8 cellular contexts compared by ENCODE assay signal in the genomic region with DNA sequence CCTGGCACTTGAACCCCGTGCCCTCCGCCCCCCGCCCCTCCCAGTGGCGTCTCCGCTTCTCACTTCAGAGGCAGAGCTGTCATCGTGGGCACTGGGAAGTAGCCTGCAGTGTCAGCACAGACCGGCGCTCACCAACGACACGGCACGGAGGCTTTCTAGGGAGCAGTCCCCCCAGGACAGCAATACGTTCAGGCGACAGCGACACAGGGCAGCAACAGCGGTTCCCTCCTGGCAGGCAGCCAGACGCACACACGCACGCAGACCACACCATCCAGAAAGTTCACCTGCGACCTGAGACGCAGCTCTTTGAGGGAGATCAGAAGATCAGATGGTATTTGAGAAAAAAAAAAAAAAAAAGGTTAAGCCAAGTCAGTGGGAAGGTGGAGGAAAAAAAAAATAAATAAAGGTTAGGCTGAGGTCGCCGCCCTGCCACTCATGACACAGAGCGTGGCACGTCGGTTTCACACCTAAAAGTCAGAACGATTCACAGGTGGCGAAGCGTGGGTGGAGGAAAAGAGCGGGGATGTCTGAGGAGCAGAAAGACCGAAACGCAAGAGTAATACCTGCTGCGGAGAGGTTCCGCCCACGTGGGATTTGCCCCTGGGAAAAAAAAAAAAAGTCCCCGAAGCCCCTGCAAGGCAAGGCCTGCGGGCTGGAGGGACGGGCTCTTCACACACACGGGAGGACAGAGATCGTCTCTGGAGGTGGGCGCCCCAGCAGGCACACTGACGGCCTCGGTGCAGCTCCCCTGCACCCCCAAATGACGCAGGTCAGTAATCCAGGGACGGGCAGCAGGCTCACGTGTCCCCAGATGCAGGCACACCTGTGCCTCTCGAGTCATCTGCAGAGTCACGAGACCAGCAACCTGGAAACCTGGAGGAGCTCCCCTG.
DNase-seq lines count a peak whose midpoint lies in the region; ATAC-seq lines count a peak whose summit lies in the region.

No MANE protein-coding gene starts in this region.

- no peaks in the 10 kb centered on the region for H3K36me3 ChIP-seq in CD4-positive, alpha-beta memory T cell (ENCODE audit: insufficient read depth, low read length)

- H3K27ac Mint-ChIP-seq in CD4-positive, alpha-beta memory T cell: peak overlapping the region; percentile 81 to 92 (median 89)
- peak overlapping the region; percentile 90 for H3K27ac Mint-ChIP-seq in activated naive CD8-positive, alpha-beta T cell

- peak overlapping the region; percentile 64 to 89 (median 80) for H3K4me3 Mint-ChIP-seq in CD4-positive, alpha-beta memory T cell
- peak overlapping the region; percentile 81 for H3K4me3 Mint-ChIP-seq in activated naive CD8-positive, alpha-beta T cell

- intact Hi-C loops in CD4-positive, alpha-beta memory T cell (cut with micrococcal nuclease): loop anchor here (1.0 kb wide), 1 partner anchor 9 kb away; no protein-coding TSS in a partner anchor

- no peaks in the 10 kb centered on the region for H3K27me3 ChIP-seq in CD4-positive, alpha-beta memory T cell (ENCODE audit: insufficient read depth, low read length)

- H3K36me3 Mint-ChIP-seq in CD4-positive, alpha-beta memory T cell: peaks cover 0 to 3% of the 10 kb centered on the region in 2 donors
- no peaks in the 10 kb centered on the region for H3K36me3 Mint-ChIP-seq in activated naive CD8-positive, alpha-beta T cell

- no peak overlapping the region for H3K27ac ChIP-seq in CD4-positive, alpha-beta memory T cell (ENCODE audit: low read depth, low read length)

- H3K4me1 Mint-ChIP-seq in CD4-positive, alpha-beta memory T cell: peaks cover 13 to 33% (median 18%) of the 10 kb centered on the region in 4 donors
- H3K4me1 Mint-ChIP-seq in activated naive CD8-positive, alpha-beta T cell (ENCODE audit: low read depth): peaks cover 29% of the 10 kb centered on the region

- POLR2A ChIA-PET in CD4-positive, alpha-beta memory T cell (lab: Charles Lee; ENCODE audit: partially characterized antibody): interaction anchor here (0.7 to 9.5 kb wide), 7 partner anchors 8 to 180 kb away, joined by 3 to 258 read pairs (median 3); a partner anchor contains a TSS

- H3K9me3 ChIP-seq in CD4-positive, alpha-beta memory T cell (ENCODE audit: control insufficient read depth in 1 of 2, low read length in 2 of 2): no peaks in the 10 kb centered on the region

- CTCF ChIA-PET in CD4-positive, alpha-beta memory T cell (lab: Charles Lee; ENCODE audit: partially characterized antibody): interaction anchor here (0.6 to 6.4 kb wide), 7 partner anchors 7 to 138 kb away, joined by 3 to 77 read pairs (median 5); no protein-coding TSS in a partner anchor

- DNase-seq in CD4-positive, alpha-beta memory T cell: peak; percentile 70 to 91 (median 75)
- DNase-seq in T follicular helper cell (ENCODE audit: low read depth) (peak; percentile 67), ecto neural progenitor cell (ENCODE audit: low spot score) (no peak), cerebellar cortex (ENCODE audit: low spot score) (no peak)
- peak; percentile 79 for DNase-seq in stimulated activated CD8-positive, alpha-beta memory T cell treated with anti-CD3 and anti-CD28 coated beads, Interleukin-12 subunit alpha, Interleukin-12 subunit beta, amount 100 ng/mL, for 4 hours (ENCODE audit: low read depth)

- H3K9me3 Mint-ChIP-seq in CD4-positive, alpha-beta memory T cell: no peaks in the 10 kb centered on the region
- H3K9me3 Mint-ChIP-seq in activated naive CD8-positive, alpha-beta T cell (ENCODE audit: low read depth): no peaks in the 10 kb centered on the region

- peaks cover 21% of the 10 kb centered on the region for H3K4me1 ChIP-seq in CD4-positive, alpha-beta memory T cell (ENCODE audit: insufficient read depth, low read length)

- ATAC-seq in GM21717 (IDR thresholded peaks at IDR 0.05; ENCODE audit: unreplicated experiment) (peak; percentile 32), HG03095 (IDR thresholded peaks at IDR 0.05; ENCODE audit: unreplicated experiment) (no peak)

- peak overlapping the region; percentile 23 to 43 for H3K4me3 ChIP-seq in CD4-positive, alpha-beta memory T cell (ENCODE audit: low read length in 2 of 2)

- H3K27me3 Mint-ChIP-seq in CD4-positive, alpha-beta memory T cell: peaks cover 2 to 7% of the 10 kb centered on the region in 2 donors
- H3K27me3 Mint-ChIP-seq in activated naive CD8-positive, alpha-beta T cell: no peaks in the 10 kb centered on the region

Comparison
In these comparisons a context has a peak if more than half of its experiments do, and no peak if none do; other contexts are left out.
1. DNase-seq: peak in CD4-positive, alpha-beta memory T cell (5 of 5), T follicular helper cell (single experiment) and stimulated activated CD8-positive, alpha-beta memory T cell treated with anti-CD3 and anti-CD28 coated beads, Interleukin-12 subunit alpha, Interleukin-12 subunit beta, amount 100 ng/mL, for 4 hours (single experiment); none in ecto neural progenitor cell (single experiment) and cerebellar cortex (single experiment).